1 cellular context compared by ENCODE assay signal in the genomic region with DNA sequence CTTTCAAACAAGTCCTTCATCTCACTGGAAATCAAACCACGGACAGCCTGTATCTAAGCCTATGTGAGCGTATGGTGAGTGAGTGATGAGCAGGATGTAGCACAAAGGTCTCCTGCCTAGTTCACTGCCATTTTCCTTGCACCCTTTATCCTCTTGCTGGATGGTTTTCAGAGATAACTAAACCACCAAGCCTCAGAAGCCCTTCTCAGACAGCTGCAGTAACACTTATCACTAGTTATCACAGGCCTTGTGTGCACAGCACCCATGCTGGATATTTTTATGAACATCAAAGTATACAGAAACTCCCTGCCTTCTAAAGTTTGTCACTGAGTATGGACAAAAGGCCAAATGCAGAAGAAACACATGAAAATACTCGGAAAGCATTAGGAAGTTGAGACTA.
A peak's percentile ranks its signal among the peaks of the same experiment; 100 is the strongest.
TF ChIP-seq lines count a peak whose summit lies in the region.

No MANE protein-coding gene starts in this region.

TF ChIP-seq in K562, 482 proteins besides CTCF, POLR2A, EP300 and RAD21 (continued from another document and continues in another):
- TF ChIP-seq, protein P1, sequence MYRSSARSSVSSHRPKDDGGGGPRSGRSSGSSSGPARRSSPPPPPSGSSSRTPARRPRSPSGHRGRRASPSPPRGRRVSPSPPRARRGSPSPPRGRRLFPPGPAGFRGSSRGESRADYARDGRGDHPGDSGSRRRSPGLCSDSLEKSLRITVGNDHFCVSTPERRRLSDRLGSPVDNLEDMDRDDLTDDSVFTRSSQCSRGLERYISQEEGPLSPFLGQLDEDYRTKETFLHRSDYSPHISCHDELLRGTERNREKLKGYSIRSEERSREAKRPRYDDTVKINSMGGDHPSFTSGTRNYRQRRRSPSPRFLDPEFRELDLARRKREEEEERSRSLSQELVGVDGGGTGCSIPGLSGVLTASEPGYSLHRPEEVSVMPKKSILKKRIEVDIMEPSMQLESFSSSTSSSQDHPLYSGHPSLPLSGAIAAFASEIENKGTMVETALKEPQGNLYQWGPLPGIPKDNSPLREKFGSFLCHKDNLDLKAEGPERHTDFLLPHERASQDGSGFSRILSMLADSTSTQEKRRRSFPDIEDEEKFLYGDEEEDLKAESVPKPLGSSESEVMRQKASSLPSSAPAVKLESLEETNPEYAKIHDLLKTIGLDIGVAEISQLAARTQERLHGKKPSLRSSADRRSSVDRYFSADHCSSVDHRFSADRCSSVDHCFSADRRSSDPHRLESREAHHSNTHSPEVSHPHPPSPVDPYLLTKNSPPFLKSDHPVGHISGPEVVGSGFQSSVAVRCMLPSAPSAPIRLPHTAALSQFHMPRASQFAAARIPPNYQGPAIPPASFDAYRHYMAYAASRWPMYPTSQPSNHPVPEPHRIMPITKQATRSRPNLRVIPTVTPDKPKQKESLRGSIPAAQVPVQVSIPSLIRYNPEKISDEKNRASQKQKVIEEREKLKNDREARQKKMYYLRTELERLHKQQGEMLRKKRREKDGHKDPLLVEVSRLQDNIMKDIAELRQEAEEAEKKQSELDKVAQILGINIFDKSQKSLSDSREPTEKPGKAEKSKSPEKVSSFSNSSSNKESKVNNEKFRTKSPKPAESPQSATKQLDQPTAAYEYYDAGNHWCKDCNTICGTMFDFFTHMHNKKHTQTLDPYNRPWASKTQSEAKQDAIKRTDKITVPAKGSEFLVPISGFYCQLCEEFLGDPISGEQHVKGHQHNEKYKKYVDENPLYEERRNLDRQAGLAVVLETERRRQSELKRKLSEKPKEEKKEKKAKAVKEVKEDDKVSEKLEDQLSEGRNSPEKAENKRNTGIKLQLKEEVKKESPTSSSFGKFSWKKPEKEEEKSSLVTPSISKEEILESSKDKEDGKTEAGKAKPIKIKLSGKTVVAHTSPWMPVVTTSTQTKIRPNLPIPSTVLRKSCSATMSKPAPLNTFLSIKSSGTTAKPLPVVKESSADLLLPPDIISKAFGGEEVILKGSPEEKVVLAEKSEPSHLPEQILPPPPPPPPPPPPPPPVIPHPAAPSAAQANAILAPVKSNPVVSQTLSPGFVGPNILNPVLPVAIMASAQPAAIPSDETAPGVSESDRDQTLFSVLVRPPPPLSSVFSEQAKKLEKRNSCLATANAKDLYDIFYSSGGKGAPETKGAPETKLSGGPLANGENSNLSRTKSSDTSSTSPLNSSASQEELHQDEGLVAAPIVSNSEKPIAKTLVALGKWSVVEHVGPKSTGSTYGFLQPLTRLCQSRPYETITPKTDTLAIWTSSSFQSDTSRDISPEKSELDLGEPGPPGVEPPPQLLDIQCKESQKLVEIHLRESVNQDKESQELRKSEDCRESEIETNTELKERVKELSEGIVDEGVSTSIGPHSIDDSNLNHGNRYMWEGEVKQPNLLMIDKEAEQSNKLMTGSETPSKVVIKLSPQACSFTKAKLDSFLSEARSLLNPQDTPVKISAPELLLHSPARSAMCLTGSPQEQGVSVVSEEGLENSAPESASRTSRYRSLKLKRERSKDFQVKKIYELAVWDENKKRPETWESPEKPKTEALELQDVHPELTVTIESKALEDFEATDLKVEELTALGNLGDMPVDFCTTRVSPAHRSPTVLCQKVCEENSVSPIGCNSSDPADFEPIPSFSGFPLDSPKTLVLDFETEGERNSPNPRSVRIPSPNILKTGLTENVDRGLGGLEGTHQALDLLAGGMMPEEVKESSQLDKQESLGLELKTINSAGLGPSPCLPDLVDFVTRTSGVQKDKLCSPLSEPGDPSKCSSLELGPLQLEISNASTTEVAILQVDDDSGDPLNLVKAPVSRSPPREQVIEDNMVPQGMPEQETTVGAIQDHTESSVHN (IDR thresholded peaks at IDR 0.05; ENCODE audit: borderline replicate concordance in 1 of 2, low read depth in 1 of 2): no peak
- TF ChIP-seq ETV5 (CRISPR knock-in tag; IDR thresholded peaks at IDR 0.05; ENCODE audit: low read depth): peak; percentile 55; the same call in 1 of the 2 replicates
- 0 out of 2 replicates have a peak, but pooled peaks have one; percentile 48 for TF ChIP-seq MYNN (IDR thresholded peaks at IDR 0.05)
- no peak for TF ChIP-seq MYNN (CRISPR knock-in tag; IDR thresholded peaks at IDR 0.05)
- 0 out of 2 replicates have a peak, but pooled peaks have one; percentile 65 for TF ChIP-seq ZNF197 (CRISPR knock-in tag; IDR thresholded peaks at IDR 0.05; ENCODE audit: low read depth)
- TF ChIP-seq ETV6 (IDR thresholded peaks at IDR 0.05; ENCODE audit: borderline replicate concordance in 1 of 2, low read depth in 2 of 2, low read length in 1 of 2): 0 out of 4 replicates have a peak, but pooled peaks of 1 of the 2 experiments have one; percentile 30
- no peak for TF ChIP-seq ETV6 (CRISPR knock-in tag; IDR thresholded peaks at IDR 0.05; ENCODE audit: borderline replicate concordance)
- peak; percentile 94 for TF ChIP-seq POLR2AphosphoS5 (IDR thresholded peaks at IDR 0.05; ENCODE audit: control insufficient read depth, insufficient read depth, low read depth, low read length)
- TF ChIP-seq MCM7 (IDR thresholded peaks at IDR 0.05): no peak
- no peak for TF ChIP-seq KAT7 (CRISPR knock-in tag; IDR thresholded peaks at IDR 0.05; ENCODE audit: borderline replicate concordance)
- TF ChIP-seq, protein P2, sequence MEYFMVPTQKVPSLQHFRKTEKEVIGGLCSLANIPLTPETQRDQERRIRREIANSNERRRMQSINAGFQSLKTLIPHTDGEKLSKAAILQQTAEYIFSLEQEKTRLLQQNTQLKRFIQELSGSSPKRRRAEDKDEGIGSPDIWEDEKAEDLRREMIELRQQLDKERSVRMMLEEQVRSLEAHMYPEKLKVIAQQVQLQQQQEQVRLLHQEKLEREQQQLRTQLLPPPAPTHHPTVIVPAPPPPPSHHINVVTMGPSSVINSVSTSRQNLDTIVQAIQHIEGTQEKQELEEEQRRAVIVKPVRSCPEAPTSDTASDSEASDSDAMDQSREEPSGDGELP (CRISPR knock-in tag; IDR thresholded peaks at IDR 0.05; ENCODE audit: borderline replicate concordance): peak; percentile 46; the same call in 1 of the 2 replicates
- TF ChIP-seq JUND (IDR thresholded peaks at IDR 0.05; ENCODE audit: borderline replicate concordance, low read depth, low read length): no peak
- TF ChIP-seq JUND (tag; IDR thresholded peaks at IDR 0.05; ENCODE audit: borderline replicate concordance, low read depth, low read length): peak; percentile 44; the same call in 1 of the 3 replicates
- no peak for TF ChIP-seq FOXJ2 (tag; IDR thresholded peaks at IDR 0.05)
- TF ChIP-seq HLTF (IDR thresholded peaks at IDR 0.05): no peak
- TF ChIP-seq TCF7 (IDR thresholded peaks at IDR 0.05; ENCODE audit: borderline replicate concordance): peak; percentile 90; the same call in 1 of the 2 replicates
- TF ChIP-seq KHSRP (IDR thresholded peaks at IDR 0.05): peak; percentile 67; the same call in 1 of the 2 replicates
- TF ChIP-seq GABPB1 (CRISPR knock-in tag; IDR thresholded peaks at IDR 0.05): no peak
- no peak for TF ChIP-seq ZNF79 (CRISPR knock-in tag; IDR thresholded peaks at IDR 0.05; ENCODE audit: low read depth)
- peak; percentile 95 for TF ChIP-seq CBFA2T2 (conservative IDR thresholded peaks at IDR 0.05)
- TF ChIP-seq HOXB6 (CRISPR knock-in tag; IDR thresholded peaks at IDR 0.05; ENCODE audit: borderline replicate concordance): no peak
- TF ChIP-seq ZNF324 (CRISPR knock-in tag; IDR thresholded peaks at IDR 0.05): peak; percentile 41; the same call in 1 of the 2 replicates
- peak; percentile 87 for TF ChIP-seq STAT5A (IDR thresholded peaks at IDR 0.05; ENCODE audit: borderline replicate concordance, low read length)
- peak; percentile 12 to 51; a peak in 1 of 4 replicates for TF ChIP-seq MAZ (CRISPR knock-in tag; conservative IDR thresholded peaks at IDR 0.05 in 1 of 2, IDR thresholded peaks at IDR 0.05 in 1 of 2)
- TF ChIP-seq, protein P3, sequence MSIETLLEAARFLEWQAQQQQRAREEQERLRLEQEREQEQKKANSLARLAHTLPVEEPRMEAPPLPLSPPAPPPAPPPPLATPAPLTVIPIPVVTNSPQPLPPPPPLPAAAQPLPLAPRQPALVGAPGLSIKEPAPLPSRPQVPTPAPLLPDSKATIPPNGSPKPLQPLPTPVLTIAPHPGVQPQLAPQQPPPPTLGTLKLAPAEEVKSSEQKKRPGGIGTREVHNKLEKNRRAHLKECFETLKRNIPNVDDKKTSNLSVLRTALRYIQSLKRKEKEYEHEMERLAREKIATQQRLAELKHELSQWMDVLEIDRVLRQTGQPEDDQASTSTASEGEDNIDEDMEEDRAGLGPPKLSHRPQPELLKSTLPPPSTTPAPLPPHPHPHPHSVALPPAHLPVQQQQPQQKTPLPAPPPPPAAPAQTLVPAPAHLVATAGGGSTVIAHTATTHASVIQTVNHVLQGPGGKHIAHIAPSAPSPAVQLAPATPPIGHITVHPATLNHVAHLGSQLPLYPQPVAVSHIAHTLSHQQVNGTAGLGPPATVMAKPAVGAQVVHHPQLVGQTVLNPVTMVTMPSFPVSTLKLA (conservative IDR thresholded peaks at IDR 0.05): peak in 1 of 2 experiments; percentile 40; a peak in 1 of 4 replicates
- no peak for TF ChIP-seq XRCC3 (IDR thresholded peaks at IDR 0.05)
- TF ChIP-seq, protein P4, sequence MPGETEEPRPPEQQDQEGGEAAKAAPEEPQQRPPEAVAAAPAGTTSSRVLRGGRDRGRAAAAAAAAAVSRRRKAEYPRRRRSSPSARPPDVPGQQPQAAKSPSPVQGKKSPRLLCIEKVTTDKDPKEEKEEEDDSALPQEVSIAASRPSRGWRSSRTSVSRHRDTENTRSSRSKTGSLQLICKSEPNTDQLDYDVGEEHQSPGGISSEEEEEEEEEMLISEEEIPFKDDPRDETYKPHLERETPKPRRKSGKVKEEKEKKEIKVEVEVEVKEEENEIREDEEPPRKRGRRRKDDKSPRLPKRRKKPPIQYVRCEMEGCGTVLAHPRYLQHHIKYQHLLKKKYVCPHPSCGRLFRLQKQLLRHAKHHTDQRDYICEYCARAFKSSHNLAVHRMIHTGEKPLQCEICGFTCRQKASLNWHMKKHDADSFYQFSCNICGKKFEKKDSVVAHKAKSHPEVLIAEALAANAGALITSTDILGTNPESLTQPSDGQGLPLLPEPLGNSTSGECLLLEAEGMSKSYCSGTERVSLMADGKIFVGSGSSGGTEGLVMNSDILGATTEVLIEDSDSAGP (CRISPR knock-in tag; IDR thresholded peaks at IDR 0.05): no peak
- TF ChIP-seq CBX3 (IDR thresholded peaks at IDR 0.05; ENCODE audit: borderline replicate concordance in 1 of 2, low read length in 2 of 2): peak in 1 of 2 experiments; percentile 43; a peak in 1 of 3 replicates
- no peak for TF ChIP-seq ZZZ3 (IDR thresholded peaks at IDR 0.05)
- TF ChIP-seq, protein P5, sequence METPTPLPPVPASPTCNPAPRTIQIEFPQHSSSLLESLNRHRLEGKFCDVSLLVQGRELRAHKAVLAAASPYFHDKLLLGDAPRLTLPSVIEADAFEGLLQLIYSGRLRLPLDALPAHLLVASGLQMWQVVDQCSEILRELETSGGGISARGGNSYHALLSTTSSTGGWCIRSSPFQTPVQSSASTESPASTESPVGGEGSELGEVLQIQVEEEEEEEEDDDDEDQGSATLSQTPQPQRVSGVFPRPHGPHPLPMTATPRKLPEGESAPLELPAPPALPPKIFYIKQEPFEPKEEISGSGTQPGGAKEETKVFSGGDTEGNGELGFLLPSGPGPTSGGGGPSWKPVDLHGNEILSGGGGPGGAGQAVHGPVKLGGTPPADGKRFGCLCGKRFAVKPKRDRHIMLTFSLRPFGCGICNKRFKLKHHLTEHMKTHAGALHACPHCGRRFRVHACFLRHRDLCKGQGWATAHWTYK (CRISPR knock-in tag; IDR thresholded peaks at IDR 0.05): 0 out of 2 replicates have a peak, but pooled peaks have one; percentile 52
- TF ChIP-seq SOX6 (IDR thresholded peaks at IDR 0.05): peak; percentile 93
- TF ChIP-seq ZNF696 (CRISPR knock-in tag; conservative IDR thresholded peaks at IDR 0.05): no peak
- TF ChIP-seq ZFX (CRISPR knock-in tag; IDR thresholded peaks at IDR 0.05): no peak
- TF ChIP-seq, protein P6, sequence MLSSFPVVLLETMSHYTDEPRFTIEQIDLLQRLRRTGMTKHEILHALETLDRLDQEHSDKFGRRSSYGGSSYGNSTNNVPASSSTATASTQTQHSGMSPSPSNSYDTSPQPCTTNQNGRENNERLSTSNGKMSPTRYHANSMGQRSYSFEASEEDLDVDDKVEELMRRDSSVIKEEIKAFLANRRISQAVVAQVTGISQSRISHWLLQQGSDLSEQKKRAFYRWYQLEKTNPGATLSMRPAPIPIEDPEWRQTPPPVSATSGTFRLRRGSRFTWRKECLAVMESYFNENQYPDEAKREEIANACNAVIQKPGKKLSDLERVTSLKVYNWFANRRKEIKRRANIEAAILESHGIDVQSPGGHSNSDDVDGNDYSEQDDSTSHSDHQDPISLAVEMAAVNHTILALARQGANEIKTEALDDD (IDR thresholded peaks at IDR 0.05): peak; percentile 96
- no peak for TF ChIP-seq ZNF707 (CRISPR knock-in tag; conservative IDR thresholded peaks at IDR 0.05)
- TF ChIP-seq ZNF217 (CRISPR knock-in tag; IDR thresholded peaks at IDR 0.05): no peak
- TF ChIP-seq, protein P7, sequence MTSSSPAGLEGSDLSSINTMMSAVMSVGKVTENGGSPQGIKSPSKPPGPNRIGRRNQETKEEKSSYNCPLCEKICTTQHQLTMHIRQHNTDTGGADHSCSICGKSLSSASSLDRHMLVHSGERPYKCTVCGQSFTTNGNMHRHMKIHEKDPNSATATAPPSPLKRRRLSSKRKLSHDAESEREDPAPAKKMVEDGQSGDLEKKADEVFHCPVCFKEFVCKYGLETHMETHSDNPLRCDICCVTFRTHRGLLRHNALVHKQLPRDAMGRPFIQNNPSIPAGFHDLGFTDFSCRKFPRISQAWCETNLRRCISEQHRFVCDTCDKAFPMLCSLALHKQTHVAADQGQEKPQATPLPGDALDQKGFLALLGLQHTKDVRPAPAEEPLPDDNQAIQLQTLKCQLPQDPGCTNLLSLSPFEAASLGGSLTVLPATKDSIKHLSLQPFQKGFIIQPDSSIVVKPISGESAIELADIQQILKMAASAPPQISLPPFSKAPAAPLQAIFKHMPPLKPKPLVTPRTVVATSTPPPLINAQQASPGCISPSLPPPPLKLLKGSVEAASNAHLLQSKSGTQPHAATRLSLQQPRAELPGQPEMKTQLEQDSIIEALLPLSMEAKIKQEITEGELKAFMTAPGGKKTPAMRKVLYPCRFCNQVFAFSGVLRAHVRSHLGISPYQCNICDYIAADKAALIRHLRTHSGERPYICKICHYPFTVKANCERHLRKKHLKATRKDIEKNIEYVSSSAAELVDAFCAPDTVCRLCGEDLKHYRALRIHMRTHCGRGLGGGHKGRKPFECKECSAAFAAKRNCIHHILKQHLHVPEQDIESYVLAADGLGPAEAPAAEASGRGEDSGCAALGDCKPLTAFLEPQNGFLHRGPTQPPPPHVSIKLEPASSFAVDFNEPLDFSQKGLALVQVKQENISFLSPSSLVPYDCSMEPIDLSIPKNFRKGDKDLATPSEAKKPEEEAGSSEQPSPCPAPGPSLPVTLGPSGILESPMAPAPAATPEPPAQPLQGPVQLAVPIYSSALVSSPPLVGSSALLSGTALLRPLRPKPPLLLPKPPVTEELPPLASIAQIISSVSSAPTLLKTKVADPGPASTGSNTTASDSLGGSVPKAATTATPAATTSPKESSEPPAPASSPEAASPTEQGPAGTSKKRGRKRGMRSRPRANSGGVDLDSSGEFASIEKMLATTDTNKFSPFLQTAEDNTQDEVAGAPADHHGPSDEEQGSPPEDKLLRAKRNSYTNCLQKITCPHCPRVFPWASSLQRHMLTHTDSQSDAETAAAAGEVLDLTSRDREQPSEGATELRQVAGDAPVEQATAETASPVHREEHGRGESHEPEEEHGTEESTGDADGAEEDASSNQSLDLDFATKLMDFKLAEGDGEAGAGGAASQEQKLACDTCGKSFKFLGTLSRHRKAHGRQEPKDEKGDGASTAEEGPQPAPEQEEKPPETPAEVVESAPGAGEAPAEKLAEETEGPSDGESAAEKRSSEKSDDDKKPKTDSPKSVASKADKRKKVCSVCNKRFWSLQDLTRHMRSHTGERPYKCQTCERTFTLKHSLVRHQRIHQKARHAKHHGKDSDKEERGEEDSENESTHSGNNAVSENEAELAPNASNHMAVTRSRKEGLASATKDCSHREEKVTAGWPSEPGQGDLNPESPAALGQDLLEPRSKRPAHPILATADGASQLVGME (CRISPR knock-in tag; IDR thresholded peaks at IDR 0.05): 0 out of 2 replicates have a peak, but pooled peaks have one; percentile 33
- no peak for TF ChIP-seq ZNF24 (IDR thresholded peaks at IDR 0.05)
